8 cellular contexts compared by ENCODE assay signal in genomic region chr15:29269485-29270168, GRCh38. TPM values are rescaled to one million over a fixed set of nuclear protein-coding genes. Genes with fewer than 3 reads are reported as not detected.
DNase-seq lines count a peak whose midpoint lies in the region; ATAC-seq and TF ChIP-seq lines count a peak whose summit lies in the region.

Gene NSMCE3 (minus strand): TSS chr15:29269822. CDS start chr15:29269705, 117 bp downstream.

- H3K79me2 ChIP-seq in SU-DHL-6 (ENCODE audit: insufficient read depth, low read length), result peaks cover 19% of the 10 kb centered on the region

- H3K27me3 ChIP-seq in SU-DHL-6 (ENCODE audit: low read length), result no peaks in the 10 kb centered on the region
- H3K27me3 ChIP-seq in adipocyte (replicated peaks; ENCODE audit: control insufficient read depth, insufficient read depth, low read length), result no peaks in the 10 kb centered on the region
- H3K27me3 ChIP-seq in heart right ventricle, result no peaks in the 10 kb centered on the region
- no peaks in the 10 kb centered on the region for H3K27me3 ChIP-seq in upper lobe of left lung

- H4K20me1 ChIP-seq in SU-DHL-6 (ENCODE audit: low read depth, low read length), result peaks cover 19% of the 10 kb centered on the region; the same call in 1 of the 2 replicates

- peak within 1 kb of the TSS; percentile 80 for H3K4me3 ChIP-seq in GM12864 (ENCODE audit: low read depth, low read length)
- H3K4me3 ChIP-seq in SU-DHL-6 (ENCODE audit: insufficient read depth, low read length, poor library complexity, severe bottlenecking), result peak within 1 kb of the TSS; percentile 79
- peak within 1 kb of the TSS; percentile 98 for H3K4me3 ChIP-seq in adipocyte (ENCODE audit: low read length)
- H3K4me3 ChIP-seq in heart right ventricle, result peak within 1 kb of the TSS; percentile 63 to 92 (median 82)
- H3K4me3 ChIP-seq in upper lobe of left lung, result peak within 1 kb of the TSS; percentile 73 to 89 (median 80)

- DNase-seq in GM12864 (ENCODE audit: low read depth) (peak; percentile 95), NCI-H1105 (lab: John Stamatoyannopoulos, UW) (peak; percentile 49), adipocyte (ENCODE audit: low read depth) (peak; percentile 96), heart right ventricle (peak; percentile 89 to 92), posterior cingulate gyrus (peak; percentile 87 to 99 (median 91)), upper lobe of left lung (peak; percentile 91 to 99)

- ATAC-seq in HG02642 (IDR thresholded peaks at IDR 0.05; ENCODE audit: poor library complexity, unreplicated experiment), result peak; percentile 93
- ATAC-seq in heart right ventricle, result peak; percentile 99 to 100 (median 100)
- peak; percentile 96 to 99 for ATAC-seq in upper lobe of left lung (ENCODE audit: low FRiP score in 2 of 2)

- H3K4me1 ChIP-seq in adipocyte (ENCODE audit: control insufficient read depth, insufficient read depth, low read length) (peaks cover 34% of the 10 kb centered on the region), heart right ventricle (peaks cover 0 to 38% (median 24%) of the 10 kb centered on the region in 9 donors), upper lobe of left lung (peaks cover 21 to 31% (median 26%) of the 10 kb centered on the region in 4 donors)

- H3K9me2 ChIP-seq in SU-DHL-6 (replicated peaks; ENCODE audit: insufficient read depth, low read length), result no peaks in the 10 kb centered on the region

- TF ChIP-seq CTCF in GM12864 (IDR thresholded peaks at IDR 0.05; ENCODE audit: low read depth, low read length, missing control alignments) (no peak), SU-DHL-6 (IDR thresholded peaks at IDR 0.05; ENCODE audit: insufficient read depth, low read length, poor library complexity, severe bottlenecking) (no peak), heart right ventricle (IDR thresholded peaks at IDR 0.05) (no peak), upper lobe of left lung (IDR thresholded peaks at IDR 0.05) (peak in 2 of 6 experiments; percentile 2 to 4)

- H3K9me3 ChIP-seq in SU-DHL-6 (ENCODE audit: insufficient read depth, low read length) (no peaks in the 10 kb centered on the region), adipocyte (ENCODE audit: control insufficient read depth, low read length) (no peaks in the 10 kb centered on the region), heart right ventricle (no peaks in the 10 kb centered on the region), upper lobe of left lung (no peaks in the 10 kb centered on the region)

- peak within 1 kb of the TSS; percentile 95 for H3K27ac ChIP-seq in SU-DHL-6 (ENCODE audit: low read depth, low read length)
- peak within 1 kb of the TSS; percentile 63 to 96 (median 94) for H3K27ac ChIP-seq in heart right ventricle
- H3K27ac ChIP-seq in upper lobe of left lung, result peak within 1 kb of the TSS; percentile 90 to 95 (median 92)

- H3F3A ChIP-seq in SU-DHL-6 (ENCODE audit: insufficient read depth), result peaks cover 15% of the 10 kb centered on the region

- peak in 3 of 4 donors; percentile 87 to 93 (median 89) for TF ChIP-seq POLR2A in upper lobe of left lung (IDR thresholded peaks at IDR 0.05)

- TF ChIP-seq EP300 in upper lobe of left lung (IDR thresholded peaks at IDR 0.05), result no peak

- intact Hi-C loops in heart right ventricle (cut with DNase I) (loop anchor here in 2 of 10 donors (5.0 kb wide), 2 partner anchors 167 to 293 kb away; no protein-coding TSS in a partner anchor), posterior cingulate gyrus (cut with DNase I) (loop anchor here (10.0 kb wide), 1 partner anchor 135 kb away; no protein-coding TSS in a partner anchor)

- peak within 1 kb of the TSS; percentile 86 for H3K9ac ChIP-seq in SU-DHL-6 (ENCODE audit: low read length)
- H3K9ac ChIP-seq in adipocyte (ENCODE audit: low read length), result peak within 1 kb of the TSS; percentile 83

- H2AFZ ChIP-seq in SU-DHL-6 (ENCODE audit: low read depth, low read length, severe bottlenecking), result peak within 1 kb of the TSS; percentile 77

- WGBS in heart right ventricle, 2 donors, result 0% methylated on average over 68 of the region's 68 CpGs
- 0 to 1% methylated on average over 15 to 41 of the region's 68 CpGs for WGBS in upper lobe of left lung, 2 donors

- H3K4me2 ChIP-seq in SU-DHL-6 (ENCODE audit: low read depth, low read length, poor library complexity, severe bottlenecking), result peak within 1 kb of the TSS; percentile 94

- H3K36me3 ChIP-seq in SU-DHL-6 (ENCODE audit: low read length) (no peaks in the 10 kb centered on the region; the same call in 1 of the 2 replicates), adipocyte (ENCODE audit: control insufficient read depth, insufficient read depth, low read length, severe bottlenecking) (no peaks in the 10 kb centered on the region), heart right ventricle (no peaks in the 10 kb centered on the region), upper lobe of left lung (no peaks in the 10 kb centered on the region)

RNA-seq across cellular contexts. Expression of gene NSMCE3, which starts in this region (rescaled TPM):
- total RNA-seq in heart right ventricle (1 to 10 TPM; 5.0 to 9.2 (median 6.4) TPM), upper lobe of left lung (10 to 100 TPM in 1 of 6 donors, 1 to 10 TPM in 5; 3.1 to 10.6 (median 6.9) TPM)
- 1 to 10 TPM; 5.9 to 7.3 TPM for polyA plus RNA-seq in heart right ventricle

Comparison
In these comparisons a context has a peak if more than half of its experiments do, and no peak if none do; other contexts are left out.
1. Peak in every context shown above with its lines: DNase-seq, ATAC-seq, H3K4me3 ChIP-seq and H3K27ac ChIP-seq.